Comparison of ENCODE assay signal across 1 cellular context in genomic region chr2:32061973-32062861, GRCh38.
A peak's percentile ranks its signal among the peaks of the same experiment; 100 is the strongest.
TF ChIP-seq lines count a peak whose summit lies in the region.

No MANE protein-coding gene starts in this region.

TF ChIP-seq in HepG2, 621 proteins besides CTCF, POLR2A, EP300 and RAD21 (continued from another document and continues in another):
- TF ChIP-seq ZNF710 (CRISPR knock-in tag; IDR thresholded peaks at IDR 0.05; ENCODE audit: borderline replicate concordance): peak; percentile 95
- no peak for TF ChIP-seq HCFC1 (IDR thresholded peaks at IDR 0.05; ENCODE audit: low read depth, low read length)
- TF ChIP-seq ZNF562 (CRISPR knock-in tag; IDR thresholded peaks at IDR 0.05; ENCODE audit: borderline replicate concordance): no peak
- 0 out of 2 replicates have a peak, but pooled peaks have one; percentile 47 for TF ChIP-seq MIXL1 (CRISPR knock-in tag; IDR thresholded peaks at IDR 0.05)
- peak; percentile 98 for TF ChIP-seq ZNF512 (CRISPR knock-in tag; IDR thresholded peaks at IDR 0.05)
- no peak for TF ChIP-seq ZBTB7B (CRISPR knock-in tag; IDR thresholded peaks at IDR 0.05)
- 0 out of 2 replicates have a peak, but pooled peaks have one; percentile 6 for TF ChIP-seq ZNF569 (CRISPR knock-in tag; IDR thresholded peaks at IDR 0.05; ENCODE audit: borderline replicate concordance)
- TF ChIP-seq CENPX (CRISPR knock-in tag; IDR thresholded peaks at IDR 0.05): no peak
- no peak for TF ChIP-seq ZNF615 (CRISPR knock-in tag; IDR thresholded peaks at IDR 0.05; ENCODE audit: borderline replicate concordance)
- no peak for TF ChIP-seq MTA3 (CRISPR knock-in tag; IDR thresholded peaks at IDR 0.05)
- TF ChIP-seq ZBTB1 (CRISPR knock-in tag; IDR thresholded peaks at IDR 0.05; ENCODE audit: borderline replicate concordance): no peak
- peak; percentile 7 for TF ChIP-seq ZNF687 (CRISPR knock-in tag; IDR thresholded peaks at IDR 0.05)
- no peak for TF ChIP-seq NR2F2 (IDR thresholded peaks at IDR 0.05; ENCODE audit: borderline replicate concordance, low read depth)
- TF ChIP-seq DR1 (CRISPR knock-in tag; IDR thresholded peaks at IDR 0.05): no peak
- no peak for TF ChIP-seq ATF7 (IDR thresholded peaks at IDR 0.05)
- no peak for TF ChIP-seq ATF7 (CRISPR knock-in tag; IDR thresholded peaks at IDR 0.05)
- no peak for TF ChIP-seq ZNF281 (CRISPR knock-in tag; IDR thresholded peaks at IDR 0.05; ENCODE audit: borderline replicate concordance)
- TF ChIP-seq GPN1 (CRISPR knock-in tag; IDR thresholded peaks at IDR 0.05; ENCODE audit: borderline replicate concordance): no peak
- TF ChIP-seq CHD4 (IDR thresholded peaks at IDR 0.05; ENCODE audit: borderline replicate concordance, low read length): no peak
- TF ChIP-seq MNT (IDR thresholded peaks at IDR 0.05): no peak
- peak; percentile 31; the same call in 1 of the 2 replicates for TF ChIP-seq GATAD2A (CRISPR knock-in tag; IDR thresholded peaks at IDR 0.05)
- TF ChIP-seq MAF1 (CRISPR knock-in tag; IDR thresholded peaks at IDR 0.05; ENCODE audit: borderline replicate concordance): no peak
- TF ChIP-seq ZFP41 (CRISPR knock-in tag; IDR thresholded peaks at IDR 0.05; ENCODE audit: borderline replicate concordance): no peak
- TF ChIP-seq EED (CRISPR knock-in tag; IDR thresholded peaks at IDR 0.05): no peak
- TF ChIP-seq ATF2 (CRISPR knock-in tag; IDR thresholded peaks at IDR 0.05): 0 out of 2 replicates have a peak, but pooled peaks have one; percentile 7
- no peak for TF ChIP-seq E2F1 (CRISPR knock-in tag; IDR thresholded peaks at IDR 0.05)
- TF ChIP-seq ZNF460 (CRISPR knock-in tag; IDR thresholded peaks at IDR 0.05; ENCODE audit: borderline replicate concordance): no peak
- no peak for TF ChIP-seq NONO (IDR thresholded peaks at IDR 0.05)
- TF ChIP-seq NONO (CRISPR knock-in tag; conservative IDR thresholded peaks at IDR 0.05): no peak
- 0 out of 2 replicates have a peak, but pooled peaks have one; percentile 13 for TF ChIP-seq RCOR2 (CRISPR knock-in tag; IDR thresholded peaks at IDR 0.05)
- 0 out of 2 replicates have a peak, but pooled peaks have one; percentile 21 for TF ChIP-seq CREB3 (CRISPR knock-in tag; IDR thresholded peaks at IDR 0.05)
- peak; percentile 44; the same call in 1 of the 2 replicates for TF ChIP-seq ZFY (CRISPR knock-in tag; IDR thresholded peaks at IDR 0.05)
- peak; percentile 91 for TF ChIP-seq FOSL2 (CRISPR knock-in tag; IDR thresholded peaks at IDR 0.05)
- TF ChIP-seq ZBTB25 (CRISPR knock-in tag; IDR thresholded peaks at IDR 0.05): no peak
- TF ChIP-seq ZBTB33 (CRISPR knock-in tag; IDR thresholded peaks at IDR 0.05): peak; percentile 42; the same call in 1 of the 2 replicates
- no peak for TF ChIP-seq ZNF740 (CRISPR knock-in tag; IDR thresholded peaks at IDR 0.05)
- no peak for TF ChIP-seq NFYC (CRISPR knock-in tag; IDR thresholded peaks at IDR 0.05)
- 0 out of 2 replicates have a peak, but pooled peaks have one; percentile 19 for TF ChIP-seq ZBTB37 (CRISPR knock-in tag; IDR thresholded peaks at IDR 0.05)
- TF ChIP-seq XRCC5 (optimal IDR thresholded peaks at IDR 0.05; ENCODE audit: low read length): no peak
